ENCODE assay signal across 1 cellular context in genomic region chr17:42677921-42678781, GRCh38.
TF ChIP-seq lines count a peak whose summit lies in the region.

No MANE protein-coding gene starts in this region.

TF ChIP-seq in HepG2, 621 proteins besides CTCF, POLR2A, EP300 and RAD21 (continued from another document and continues in another):
- TF ChIP-seq PCBP1 (IDR thresholded peaks at IDR 0.05; ENCODE audit: borderline replicate concordance, low read depth, low read length) (no peak), PAF1 (CRISPR knock-in tag; IDR thresholded peaks at IDR 0.05) (no peak), CREB3 (CRISPR knock-in tag; IDR thresholded peaks at IDR 0.05) (0 out of 2 replicates have a peak, but pooled peaks have one; percentile 20), HNRNPL (IDR thresholded peaks at IDR 0.05; ENCODE audit: low read depth, low read length) (no peak), ARID2 (CRISPR knock-in tag; IDR thresholded peaks at IDR 0.05; ENCODE audit: borderline replicate concordance) (no peak), ATF4 (CRISPR knock-in tag; IDR thresholded peaks at IDR 0.05) (no peak), CENPT (CRISPR knock-in tag; IDR thresholded peaks at IDR 0.05; ENCODE audit: low read depth) (no peak), IRF1 (CRISPR knock-in tag; IDR thresholded peaks at IDR 0.05; ENCODE audit: low read depth) (no peak), ZFP36L1 (CRISPR knock-in tag; IDR thresholded peaks at IDR 0.05) (peak; percentile 34; the same call in 1 of the 2 replicates), MYC (CRISPR knock-in tag; IDR thresholded peaks at IDR 0.05; ENCODE audit: borderline replicate concordance) (peak; percentile 90), ATRX (CRISPR knock-in tag; IDR thresholded peaks at IDR 0.05; ENCODE audit: borderline replicate concordance) (0 out of 2 replicates have a peak, but pooled peaks have one; percentile 64), ZNF296 (CRISPR knock-in tag; conservative IDR thresholded peaks at IDR 0.05) (no peak), ZBTB4 (CRISPR knock-in tag; IDR thresholded peaks at IDR 0.05; ENCODE audit: borderline replicate concordance) (no peak), POGK (CRISPR knock-in tag; conservative IDR thresholded peaks at IDR 0.05) (peak; percentile 53; the same call in 1 of the 2 replicates), ZNF230 (CRISPR knock-in tag; IDR thresholded peaks at IDR 0.05) (no peak), ZNF124 (CRISPR knock-in tag; IDR thresholded peaks at IDR 0.05) (0 out of 2 replicates have a peak, but pooled peaks have one; percentile 24), CCDC6 (CRISPR knock-in tag; IDR thresholded peaks at IDR 0.05) (no peak; the same call in 1 of the 2 replicates), ZIK1 (CRISPR knock-in tag; IDR thresholded peaks at IDR 0.05; ENCODE audit: borderline replicate concordance, low read depth) (no peak; the same call in 1 of the 2 replicates), XRCC5 (optimal IDR thresholded peaks at IDR 0.05; ENCODE audit: low read length) (peak; percentile 13), ARID4A (CRISPR knock-in tag; IDR thresholded peaks at IDR 0.05; ENCODE audit: borderline replicate concordance) (peak; percentile 80), YEATS2 (CRISPR knock-in tag; IDR thresholded peaks at IDR 0.05; ENCODE audit: borderline replicate concordance) (peak; percentile 79), ZNF12 (CRISPR knock-in tag; IDR thresholded peaks at IDR 0.05) (0 out of 2 replicates have a peak, but pooled peaks have one; percentile 72), SP140L (CRISPR knock-in tag; IDR thresholded peaks at IDR 0.05; ENCODE audit: borderline replicate concordance) (no peak), ZNF691 (CRISPR knock-in tag; IDR thresholded peaks at IDR 0.05; ENCODE audit: borderline replicate concordance, low read depth) (peak; percentile 23; the same call in 1 of the 2 replicates), PLSCR1 (CRISPR knock-in tag; IDR thresholded peaks at IDR 0.05; ENCODE audit: borderline replicate concordance) (no peak), RELA (CRISPR knock-in tag; IDR thresholded peaks at IDR 0.05) (peak; percentile 73; the same call in 1 of the 2 replicates), E2F5 (CRISPR knock-in tag; conservative IDR thresholded peaks at IDR 0.05) (no peak), ZNF850 (CRISPR knock-in tag; conservative IDR thresholded peaks at IDR 0.05) (no peak), SMARCC2 (IDR thresholded peaks at IDR 0.05) (no peak), ATF6 (CRISPR knock-in tag; conservative IDR thresholded peaks at IDR 0.05) (peak; percentile 43; the same call in 1 of the 2 replicates), ZNF672 (CRISPR knock-in tag; IDR thresholded peaks at IDR 0.05) (no peak), ZNF496 (CRISPR knock-in tag; IDR thresholded peaks at IDR 0.05; ENCODE audit: insufficient replicate concordance) (no peak), SNAPC2 (CRISPR knock-in tag; IDR thresholded peaks at IDR 0.05) (no peak), ZNF710 (CRISPR knock-in tag; IDR thresholded peaks at IDR 0.05; ENCODE audit: borderline replicate concordance) (peak; percentile 67; the same call in 1 of the 2 replicates), FOXP1 (IDR thresholded peaks at IDR 0.05) (no peak), FOXP1 (CRISPR knock-in tag; IDR thresholded peaks at IDR 0.05) (no peak; the same call in 1 of the 2 replicates)
